Comparison of ENCODE assay signal across 8 cellular contexts in genomic region chr4:81069706-81070331, GRCh38. TPM values are rescaled to one million over a fixed set of nuclear protein-coding genes. Genes with fewer than 3 reads are reported as not detected.
DNase-seq lines count a peak whose midpoint lies in the region; ATAC-seq lines count a peak whose summit lies in the region.

No MANE protein-coding gene starts in this region.

- ATAC-seq in GM21515 (IDR thresholded peaks at IDR 0.05; ENCODE audit: unreplicated experiment) = peak; percentile 99
- peak; percentile 86 to 91 for ATAC-seq in stimulated activated naive B cell treated with anti-CD40 and anti-IgM and Interleukin-4, amounts not matched to agents 10 μg/mL and 1 μg/mL and 100 μg/mL, for 72 hours (replicated peaks)

- no peak overlapping the region for H3K4me3 Mint-ChIP-seq in stimulated activated naive B cell treated with anti-CD40 and anti-IgM and Interleukin-4, amounts not matched to agents 10 μg/mL and 1 μg/mL and 100 μg/mL, for 72 hours

- H3K27me3 Mint-ChIP-seq in stimulated activated naive B cell treated with anti-CD40 and anti-IgM and Interleukin-4, amounts not matched to agents 10 μg/mL and 1 μg/mL and 100 μg/mL, for 72 hours = peaks cover 5% of the 10 kb centered on the region in 2 donors

- H3K27ac Mint-ChIP-seq in stimulated activated naive B cell treated with anti-CD40 and anti-IgM and Interleukin-4, amounts not matched to agents 10 μg/mL and 1 μg/mL and 100 μg/mL, for 72 hours = no peak overlapping the region

- no peaks in the 10 kb centered on the region for H3K4me1 Mint-ChIP-seq in stimulated activated naive B cell treated with anti-CD40 and anti-IgM and Interleukin-4, amounts not matched to agents 10 μg/mL and 1 μg/mL and 100 μg/mL, for 72 hours

- DNase-seq in DMS53 (lab: John Stamatoyannopoulos, UW) (peak; percentile 90), HT-29 (ENCODE audit: low spot score) (peak; percentile 95), NOMO-1 (lab: John Stamatoyannopoulos, UW; ENCODE audit: unreplicated experiment in 2 of 2) (peak; percentile 24 to 70), epidermal melanocyte (ENCODE audit: insufficient read length, low spot score) (peak; percentile 29), myocyte (ENCODE audit: low read depth) (peak; percentile 91)
- peak; percentile 14 to 31 for DNase-seq in activated CD8-positive, alpha-beta memory T cell treated with anti-CD3 and anti-CD28 coated beads for 4 hours (ENCODE audit: low read depth in 2 of 2)
- DNase-seq in stimulated activated naive B cell treated with anti-CD40 and anti-IgM and Interleukin-4, amounts not matched to agents 10 μg/mL and 1 μg/mL and 100 μg/mL, for 72 hours = peak; percentile 53

- no peaks in the 10 kb centered on the region for H3K36me3 Mint-ChIP-seq in stimulated activated naive B cell treated with anti-CD40 and anti-IgM and Interleukin-4, amounts not matched to agents 10 μg/mL and 1 μg/mL and 100 μg/mL, for 72 hours

- no peaks in the 10 kb centered on the region for H3K9me3 Mint-ChIP-seq in stimulated activated naive B cell treated with anti-CD40 and anti-IgM and Interleukin-4, amounts not matched to agents 10 μg/mL and 1 μg/mL and 100 μg/mL, for 72 hours

RNA-seq across cellular contexts. Expression of gene BMP3, which starts 39.3 kb away (rescaled TPM):
- total RNA-seq in HT-29 (2014; rRNA removed; shearing (Covaris generic)) = not detected in 2 replicates
- total RNA-seq in myocyte = 0.05 and 0.08 TPM in 2 replicates
- polyA plus RNA-seq in myocyte (2012) = 0.01 TPM

Comparison
In these comparisons a context has a peak if more than half of its experiments do, and no peak if none do; other contexts are left out.
1. Peak in every context shown above with its lines: DNase-seq and ATAC-seq.
2. DNase-seq: peak in every context shown above with its lines; median percentile 95 in HT-29; 91 in myocyte; 90 in DMS53; 53 in stimulated activated naive B cell treated with anti-CD40 and anti-IgM and Interleukin-4, amounts not matched to agents 10 μg/mL and 1 μg/mL and 100 μg/mL, for 72 hours; 47 in NOMO-1; 29 in epidermal melanocyte; 22 in activated CD8-positive, alpha-beta memory T cell treated with anti-CD3 and anti-CD28 coated beads for 4 hours.